In the genomic region with DNA sequence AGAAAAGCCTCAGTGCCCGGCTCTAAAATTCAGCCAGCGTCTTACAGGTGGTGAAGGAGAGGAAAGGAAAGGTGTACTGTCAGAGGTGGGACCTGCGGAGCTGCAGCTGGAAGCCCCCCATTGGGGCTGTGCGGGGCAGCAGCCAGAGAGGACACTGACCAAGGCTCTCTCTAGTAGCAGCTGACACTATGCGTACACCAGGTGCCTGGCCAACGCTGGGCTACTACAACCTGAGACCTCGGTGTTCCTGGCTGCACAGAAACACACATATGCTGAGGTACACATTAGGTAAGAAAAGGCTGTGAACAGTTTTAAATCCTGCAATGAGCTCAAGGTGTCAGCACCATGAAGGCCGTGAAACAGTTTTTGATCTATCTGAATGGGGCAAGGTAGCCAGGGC, we compare ENCODE assay signal across 14 cellular contexts. TPM values are rescaled to one million over a fixed set of nuclear protein-coding genes. Genes with fewer than 3 reads are reported as not detected.
"Had no signal": no experiment of that assay in that cellular context is flagged by ENCODE, and none has a peak within 500 bp of the region (broad histone marks: within the 10 kb centered on the region; RNA-seq: fewer than 3 reads in every experiment).

No MANE protein-coding gene starts in this region.

- H3K27me3 Mint-ChIP-seq: activated CD4-positive, alpha-beta T cell treated with anti-CD3 and anti-CD28 coated beads, Interleukin-2, amount 10 ng/mL, durations not matched to agents 24 days and 14 days; naive thymus-derived CD4-positive, alpha-beta T cell had no signal

- H3K4me3 ChIP-seq: dorsolateral prefrontal cortex, lung, SK-N-MC, upper lobe of left lung had no signal

- ATAC-seq: left colon; naive thymus-derived CD4-positive, alpha-beta T cell had no signal

- H3K27ac ChIP-seq: brain microvascular endothelial cell, neutrophil, SK-N-MC, upper lobe of left lung, VCaP had no signal

- DNase-seq: activated CD4-positive, alpha-beta T cell treated with anti-CD3 and anti-CD28 coated beads, Interleukin-2, amount 10 ng/mL, durations not matched to agents 24 days and 14 days; brain microvascular endothelial cell; left colon; naive thymus-derived CD4-positive, alpha-beta T cell; small intestine; substantia nigra; T-helper 1 cell; upper lobe of left lung had no signal

- H3K36me3 ChIP-seq: brain microvascular endothelial cell, neutrophil had no signal

- H3K9me3 Mint-ChIP-seq: activated CD4-positive, alpha-beta T cell treated with anti-CD3 and anti-CD28 coated beads, Interleukin-2, amount 10 ng/mL, durations not matched to agents 24 days and 14 days had no signal

- H3K4me3 Mint-ChIP-seq: activated CD4-positive, alpha-beta T cell treated with anti-CD3 and anti-CD28 coated beads, Interleukin-2, amount 10 ng/mL, durations not matched to agents 24 days and 14 days; naive thymus-derived CD4-positive, alpha-beta T cell had no signal

- H3K9me3 ChIP-seq: neutrophil, upper lobe of left lung had no signal

- H3K27me3 ChIP-seq: brain microvascular endothelial cell, dorsolateral prefrontal cortex, neutrophil, upper lobe of left lung had no signal

RNA-seq across cellular contexts. Expression of a gene that starts 55.5 kb away (rescaled TPM):
- total RNA-seq: activated CD4-positive, alpha-beta T cell treated with anti-CD3 and anti-CD28 coated beads, Interleukin-2, amount 10 ng/mL, durations not matched to agents 24 days and 14 days; cerebellum; naive thymus-derived CD4-positive, alpha-beta T cell had no signal
- polyA plus RNA-seq: naive thymus-derived CD4-positive, alpha-beta T cell had no signal
